22 cellular contexts compared by ENCODE assay signal in the genomic region with DNA sequence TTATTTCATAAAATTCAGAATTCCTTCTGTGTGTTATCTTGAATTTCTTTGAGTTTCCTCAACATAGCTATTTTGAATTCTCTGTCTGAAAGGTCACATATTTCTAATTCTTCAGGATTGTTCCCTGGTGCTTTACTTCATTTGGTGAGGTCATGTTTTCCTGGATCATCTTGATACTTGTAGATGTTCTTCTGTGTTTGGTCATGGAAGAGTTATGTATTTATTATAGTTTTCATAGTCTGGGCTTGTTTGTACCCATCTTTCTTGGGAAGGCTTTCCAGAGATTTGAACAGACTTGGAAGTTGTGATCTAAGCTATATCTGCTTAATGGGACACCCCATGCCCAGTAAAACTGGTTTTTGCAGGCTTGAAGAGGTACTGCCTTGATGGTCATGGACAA.
"Had no signal": no experiment of that assay in that cellular context is flagged by ENCODE, and none has a peak within 500 bp of the region (broad histone marks: within the 10 kb centered on the region; RNA-seq: fewer than 3 reads in every experiment).

No MANE protein-coding gene starts in this region.

- H3K4me1 ChIP-seq: body of pancreas, heart right ventricle, lower lobe of right lung, testis, uterus had no signal

- FAIRE-seq: kidney had no signal

- H3K9me3 ChIP-seq: body of pancreas, lower lobe of right lung, mucosa of descending colon, testis, uterus had no signal

- H3K4me3 ChIP-seq: body of pancreas, heart right ventricle, lower lobe of right lung, mucosa of descending colon, testis, uterus had no signal

- H3K27me3 ChIP-seq: body of pancreas, heart right ventricle, testis, uterus had no signal

- DNase-seq: activated CD4-positive, alpha-beta memory T cell treated with anti-CD3 and anti-CD28 coated beads, Interleukin-2, amount 10 ng/mL, durations not matched to agents 7 days and 5 days; activated CD4-positive, alpha-beta T cell treated with anti-CD3 and anti-CD28 coated beads, Interleukin-2, amount 10 ng/mL, durations not matched to agents 24 days and 14 days; activated effector memory CD4-positive, alpha-beta T cell treated with Interleukin-2 at 50 U/mL for 16 hours; activated naive CD4-positive, alpha-beta T cell treated with anti-CD3 and anti-CD28 coated beads, Interleukin-2, amount 10 ng/mL, durations not matched to agents 7 days and 5 days; activated T-cell treated with anti-CD3 and anti-CD28 coated beads, Interleukin-2, amount 50 U/mL, for 72 hours; body of pancreas; erythroblast; heart right ventricle; kidney; lower lobe of right lung; mesendoderm; mucosa of descending colon; nephron progenitor cell; nucleus accumbens; posterior cingulate gyrus; stimulated activated CD4-positive, alpha-beta T cell treated with anti-CD3 and anti-CD28 coated beads, Interleukin-4, amount 100 ng/mL, for 1 hour; stimulated activated naive CD4-positive, alpha-beta T cell; T-helper 2 cell; testis; uterus had no signal

- H3K36me3 ChIP-seq: heart right ventricle, lower lobe of right lung, uterus had no signal

- ATAC-seq: activated T-cell treated with anti-CD3 and anti-CD28 coated beads, Interleukin-2, amount 50 U/mL, for 72 hours; body of pancreas; heart right ventricle; left lobe of liver; lower lobe of right lung; mucosa of descending colon; sciatic nerve had no signal

- H3K27ac ChIP-seq: body of pancreas, heart right ventricle, lower lobe of right lung, testis, uterus had no signal
